Comparison of ENCODE assay signal across 8 cellular contexts in genomic region chr11:10858505-10859360, GRCh38. TPM values are rescaled to one million over a fixed set of nuclear protein-coding genes. Genes with fewer than 3 reads are reported as not detected.
A peak's percentile ranks its signal among the peaks of the same experiment; 100 is the strongest.
DNase-seq lines count a peak whose midpoint lies in the region; ATAC-seq and TF ChIP-seq lines count a peak whose summit lies in the region.

No MANE protein-coding gene starts in this region.

- H3K9ac ChIP-seq in skeletal muscle tissue (ENCODE audit: low read depth in 1 of 3, low read length in 3 of 3), result peak overlapping the region; percentile 93 to 99 (median 97)

- H3K9me3 ChIP-seq in DOHH2 (ENCODE audit: control insufficient read depth, insufficient read depth, low read length), result no peaks in the 10 kb centered on the region
- H3K9me3 ChIP-seq in T-helper 17 cell (ENCODE audit: control insufficient read depth, low read length, poor library complexity, severe bottlenecking), result no peaks in the 10 kb centered on the region
- H3K9me3 ChIP-seq in skeletal muscle tissue (ENCODE audit: control insufficient read depth in 3 of 3, low read length in 3 of 3), result no peaks in the 10 kb centered on the region

- H3K79me2 ChIP-seq in DOHH2 (ENCODE audit: control insufficient read depth, low read length), result peaks cover 65% of the 10 kb centered on the region

- DNase-seq in T-helper 17 cell, result peak; percentile 19 to 39 (median 30)
- DNase-seq in MCF 10A (ENCODE audit: unreplicated experiment), result no peak
- peak; percentile 56 for DNase-seq in iPS-NIHi11 (ENCODE audit: low spot score)
- no peak for DNase-seq in epidermal melanocyte (ENCODE audit: insufficient read length, low spot score)

- H3F3A ChIP-seq in DOHH2 (ENCODE audit: control insufficient read depth, insufficient read depth), result 0 out of 2 replicates have a peak, but pooled peaks cover 4% of the 10 kb centered on the region

- intact Hi-C loops in MCF 10A (cut with micrococcal nuclease), result loop anchor here (1.0 to 5.0 kb wide), 4 partner anchors 41 to 164 kb away; partner anchors contain the start of gene EIF4G2

- H3K9me3 Mint-ChIP-seq in IgD-negative memory B cell, result no peaks in the 10 kb centered on the region
- no peaks in the 10 kb centered on the region for H3K9me3 Mint-ChIP-seq in MCF 10A (ENCODE audit: unreplicated experiment)

- H3K27ac Mint-ChIP-seq in IgD-negative memory B cell, result peak overlapping the region; percentile 98 to 100 (median 99)
- peak overlapping the region; percentile 100 for H3K27ac Mint-ChIP-seq in T-helper 17 cell
- H3K27ac Mint-ChIP-seq in MCF 10A (ENCODE audit: low read depth, unreplicated experiment), result peak overlapping the region; percentile 97

- H3K36me3 ChIP-seq in DOHH2 (ENCODE audit: control insufficient read depth, low read length) (peaks cover 47% of the 10 kb centered on the region), skeletal muscle tissue (ENCODE audit: control insufficient read depth in 3 of 3, insufficient read depth in 3 of 3, low read length in 3 of 3) (peaks cover 6 to 18% (median 18%) of the 10 kb centered on the region in 3 donors)

- peaks cover 29 to 38% (median 34%) of the 10 kb centered on the region in 3 donors for H3K4me1 Mint-ChIP-seq in IgD-negative memory B cell
- H3K4me1 Mint-ChIP-seq in T-helper 17 cell, result peaks cover 31% of the 10 kb centered on the region
- peaks cover 6% of the 10 kb centered on the region for H3K4me1 Mint-ChIP-seq in MCF 10A (ENCODE audit: insufficient read depth, unreplicated experiment)

- H4K20me1 ChIP-seq in DOHH2 (ENCODE audit: control insufficient read depth, insufficient read depth, low read depth, low read length), result no peaks in the 10 kb centered on the region

- H3K27ac ChIP-seq in DOHH2 (ENCODE audit: low read depth, low read length), result peak overlapping the region; percentile 85
- H3K27ac ChIP-seq in skeletal muscle tissue (ENCODE audit: low read depth, low read length), result peak overlapping the region; percentile 98

- CTCF ChIA-PET in MCF 10A (lab: Yijun Ruan, JAX), result interaction anchor here (0.6 to 1.7 kb wide), 9 partner anchors 10 to 492 kb away, joined by 3 to 7 read pairs (median 4); partner anchors contain the start of gene EIF4G2

- TF ChIP-seq CTCF in DOHH2 (IDR thresholded peaks at IDR 0.05; ENCODE audit: low read depth, low read length, poor library complexity, severe bottlenecking) (peak; percentile 17), MCF 10A (IDR thresholded peaks at IDR 0.05; ENCODE audit: unreplicated experiment) (no peak)

- no peaks in the 10 kb centered on the region for H3K27me3 Mint-ChIP-seq in IgD-negative memory B cell
- H3K27me3 Mint-ChIP-seq in T-helper 17 cell, result no peaks in the 10 kb centered on the region
- H3K27me3 Mint-ChIP-seq in MCF 10A (ENCODE audit: insufficient read depth, unreplicated experiment), result no peaks in the 10 kb centered on the region

- no peaks in the 10 kb centered on the region for H3K9me2 ChIP-seq in DOHH2 (replicated peaks; ENCODE audit: control insufficient read depth, low read length)

- ATAC-seq in GM21529 (IDR thresholded peaks at IDR 0.05; ENCODE audit: unreplicated experiment) (peak; percentile 23), T-helper 17 cell (peak; percentile 18)

- H3K4me3 ChIP-seq in DOHH2 (ENCODE audit: low read length), result peak overlapping the region; percentile 99
- peak overlapping the region; percentile 95 to 99 (median 97) for H3K4me3 ChIP-seq in skeletal muscle tissue (ENCODE audit: low read length in 3 of 3)

- H3K4me1 ChIP-seq in DOHH2 (ENCODE audit: control insufficient read depth, low read length), result peaks cover 38% of the 10 kb centered on the region
- H3K4me1 ChIP-seq in skeletal muscle tissue (ENCODE audit: control insufficient read depth in 3 of 3, insufficient read depth in 3 of 3, low read length in 3 of 3), result peaks cover 13 to 26% (median 14%) of the 10 kb centered on the region in 3 donors

- peak overlapping the region; percentile 96 to 99 (median 97) for H3K4me3 Mint-ChIP-seq in IgD-negative memory B cell
- H3K4me3 Mint-ChIP-seq in T-helper 17 cell, result peak overlapping the region; percentile 100
- H3K4me3 Mint-ChIP-seq in MCF 10A (ENCODE audit: unreplicated experiment), result peak overlapping the region; percentile 87

- H3K36me3 Mint-ChIP-seq in IgD-negative memory B cell (peaks cover 8% of the 10 kb centered on the region), T-helper 17 cell (ENCODE audit: low read depth) (peaks cover 6% of the 10 kb centered on the region), MCF 10A (ENCODE audit: insufficient read depth, unreplicated experiment) (peaks cover 24% of the 10 kb centered on the region)

- POLR2A ChIA-PET in MCF 10A (lab: Yijun Ruan, JAX), result interaction anchor here (0.6 to 9.5 kb wide), 42 partner anchors 10 to 1229 kb away, joined by 3 to 326 read pairs (median 6); partner anchors contain the start of genes EIF4G2, GALNT18 and USP47

- peak overlapping the region; percentile 90 for H3K4me2 ChIP-seq in DOHH2 (ENCODE audit: low read length)

- BruUV-seq in MCF 10A (replicated peaks; lab: Mats Ljungman, UMichigan), result TSS peak; percentile 51

- H3K27me3 ChIP-seq in DOHH2 (ENCODE audit: control insufficient read depth, low read length) (no peaks in the 10 kb centered on the region), skeletal muscle tissue (ENCODE audit: control insufficient read depth in 3 of 3, insufficient read depth in 3 of 3, low read length in 3 of 3) (no peaks in the 10 kb centered on the region)

RNA-seq across cellular contexts. Expression of gene ZBED5, which starts 0.9 kb away (rescaled TPM):
- 27.2 TPM for polyA plus RNA-seq in IgD-negative memory B cell
- total RNA-seq in T-helper 17 cell, result 10 to 100 TPM; 56.6 to 64.2 TPM
- total RNA-seq in MCF 10A (2022), result 38.9 and 53.3 TPM in 2 replicates
- total RNA-seq in skeletal muscle tissue, result 21.4 TPM

RNA-seq across cellular contexts. Expression of gene EIF4G2, which starts 50.0 kb away (rescaled TPM):
- polyA plus RNA-seq in IgD-negative memory B cell, result 530 TPM
- total RNA-seq in T-helper 17 cell, result 100 to 1,000 TPM; 819 to 942 TPM
- 573 and 817 TPM in 2 replicates for total RNA-seq in MCF 10A (2022)
- 571 TPM for total RNA-seq in skeletal muscle tissue

Comparison
In these comparisons a context has a peak if more than half of its experiments do, and no peak if none do; other contexts are left out.
1. DNase-seq: peak in T-helper 17 cell (3 of 3) and iPS-NIHi11 (single experiment); none in MCF 10A (single experiment) and epidermal melanocyte (single experiment).
2. Peak in every context shown above with its lines, with median percentiles within 50 percentile points of each other: H3K27ac Mint-ChIP-seq and H3K4me3 Mint-ChIP-seq.